In the genomic region with DNA sequence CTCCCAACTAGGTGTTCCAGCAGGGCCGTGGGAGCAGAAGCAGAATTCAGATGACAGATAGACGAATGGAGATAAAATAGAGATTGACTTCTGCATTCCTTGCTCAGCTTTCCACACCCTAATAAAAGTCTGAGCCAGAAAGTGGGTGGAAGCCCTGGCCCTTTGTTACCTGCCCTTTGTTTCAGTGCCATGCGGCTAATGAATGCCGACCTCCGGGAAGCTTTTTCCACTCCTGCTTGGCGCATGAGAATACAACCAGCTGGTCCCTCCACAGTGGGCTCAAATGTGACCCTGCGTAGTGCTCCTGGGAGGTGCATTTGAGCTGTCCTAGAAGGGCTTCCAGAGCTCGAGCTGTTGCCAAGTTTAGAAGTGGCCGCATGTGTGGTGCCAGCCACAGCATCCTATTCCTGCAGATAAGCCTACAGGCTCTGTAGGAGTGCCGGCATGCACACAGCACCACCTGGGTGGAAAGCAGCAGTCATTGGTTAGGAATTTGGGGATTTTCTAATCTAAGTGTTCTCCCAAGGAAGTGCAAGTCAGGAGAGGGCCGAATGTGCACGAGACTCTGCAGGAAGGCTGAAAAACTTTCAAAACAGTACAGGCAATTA, we compare ENCODE assay signal across 10 cellular contexts.
DNase-seq lines count a peak whose midpoint lies in the region; ATAC-seq lines count a peak whose summit lies in the region.
"Had no signal": no experiment of that assay in that cellular context is flagged by ENCODE, and none has a peak within 500 bp of the region (broad histone marks: within the 10 kb centered on the region; RNA-seq: fewer than 3 reads in every experiment).

No MANE protein-coding gene starts in this region.

- H3K9ac ChIP-seq in HUES6 (ENCODE audit: low read length) = peak overlapping the region; percentile 17

- ATAC-seq in HG03095 (IDR thresholded peaks at IDR 0.05; ENCODE audit: unreplicated experiment) (no peak), HG02623 (IDR thresholded peaks at IDR 0.05; ENCODE audit: unreplicated experiment) (no peak)
- ATAC-seq: stimulated activated memory B cell treated with anti-CD40 and anti-IgM and Interleukin-4, amounts not matched to agents 10 μg/mL and 1 μg/mL and 100 μg/mL, for 72 hours had no signal

- no peaks in the 10 kb centered on the region for H3K27me3 ChIP-seq in HUES6 (ENCODE audit: control insufficient read depth, insufficient read depth, low read length)

- no peaks in the 10 kb centered on the region; the same call in 1 of the 2 replicates for H3K9me3 ChIP-seq in HUES6 (ENCODE audit: control insufficient read depth, insufficient read depth, low read depth, low read length)

- DNase-seq in 8988T = peak; percentile 41
- DNase-seq in kidney glomerular epithelial cell (lab: John Stamatoyannopoulos, UW) = peak; percentile 83
- no peak for DNase-seq in activated T-cell treated with anti-CD3 and anti-CD28 coated beads for 4 hours
- no peak for DNase-seq in GOT3 (lab: John Stamatoyannopoulos, UW)
- DNase-seq: effector memory CD4-positive, alpha-beta T cell had no signal

- H3K27ac ChIP-seq in HUES6 (ENCODE audit: low read depth, low read length) = peak overlapping the region; percentile 34
- peak overlapping the region; percentile 10 for H3K27ac ChIP-seq in cingulate gyrus (ENCODE audit: low read depth, low read length)

- no peaks in the 10 kb centered on the region for H3K36me3 ChIP-seq in HUES6 (ENCODE audit: control insufficient read depth, insufficient read depth, low read length)

- peaks cover 36% of the 10 kb centered on the region for H3K4me1 ChIP-seq in HUES6 (ENCODE audit: control insufficient read depth, insufficient read depth, low read length)

- H3K4me3 ChIP-seq in HUES6 (ENCODE audit: low read depth, low read length) = no peak overlapping the region

Comparison
In these comparisons a context has a peak if more than half of its experiments do, and no peak if none do; other contexts are left out.
1. DNase-seq: peak in 8988T (single experiment) and kidney glomerular epithelial cell (single experiment); none in activated T-cell treated with anti-CD3 and anti-CD28 coated beads for 4 hours (single experiment) and GOT3 (single experiment).